Comparison of ENCODE assay signal across 12 cellular contexts in the genomic region with DNA sequence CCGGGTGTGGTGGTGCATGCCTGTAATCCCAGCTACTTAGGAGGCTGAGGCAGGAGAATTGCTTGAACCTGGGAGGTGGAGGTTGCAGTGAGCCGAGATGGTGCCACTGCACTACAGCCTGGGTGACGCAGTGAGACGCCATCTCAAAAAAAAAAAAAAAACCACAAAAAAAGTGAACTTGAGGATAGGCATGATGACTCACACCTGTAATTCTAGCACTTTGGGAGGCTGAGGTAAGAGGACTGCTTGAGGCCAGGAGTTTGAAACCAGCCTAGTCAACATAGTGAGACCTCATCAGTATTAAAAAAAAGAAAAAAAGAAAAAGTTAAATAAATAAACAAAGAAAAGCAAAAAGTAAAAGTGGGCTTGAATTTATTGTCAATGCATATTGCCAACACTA. TPM values are rescaled to one million over a fixed set of nuclear protein-coding genes. Genes with fewer than 3 reads are reported as not detected.
"Had no signal": no experiment of that assay in that cellular context is flagged by ENCODE, and none has a peak within 500 bp of the region (broad histone marks: within the 10 kb centered on the region; RNA-seq: fewer than 3 reads in every experiment).

No MANE protein-coding gene starts in this region.

RNA-seq across cellular contexts. Expression of a gene that starts 10.2 kb away (rescaled TPM):
- total RNA-seq: activated CD4-positive, alpha-beta memory T cell treated with anti-CD3 and anti-CD28 coated beads for 36 hours; activated CD8-positive, alpha-beta memory T cell treated with anti-CD3 and anti-CD28 coated beads, Interleukin-2, amount 10 ng/mL, durations not matched to agents 7 days and 5 days; activated T-helper 2 cell treated with anti-CD3 and anti-CD28 coated beads, Interferon-gamma antibody, Interleukin-2, Interleukin-4, amounts not matched to agents 10 μg/mL and 5 μg/mL and 100 μg/mL, durations not matched to agents 14 hours and 24 hours and 36 hours; aorta; cerebellum; K562; NCI-H460; OCI-LY7; PC-9; SJCRH30; T-helper 1 cell treated with Interleukin-12 subunit alpha and Interleukin-12 subunit beta and Interleukin-4 antibody, amounts not matched to agents 30 ng/mL and 1 ng/mL, for 36 hours; T-helper 2 cell treated with Interferon-gamma antibody and Interleukin-4, amounts not matched to agents 100 ng/mL and 5 ng/mL, for 36 hours had no signal
